8 cellular contexts compared by ENCODE assay signal in the genomic region with DNA sequence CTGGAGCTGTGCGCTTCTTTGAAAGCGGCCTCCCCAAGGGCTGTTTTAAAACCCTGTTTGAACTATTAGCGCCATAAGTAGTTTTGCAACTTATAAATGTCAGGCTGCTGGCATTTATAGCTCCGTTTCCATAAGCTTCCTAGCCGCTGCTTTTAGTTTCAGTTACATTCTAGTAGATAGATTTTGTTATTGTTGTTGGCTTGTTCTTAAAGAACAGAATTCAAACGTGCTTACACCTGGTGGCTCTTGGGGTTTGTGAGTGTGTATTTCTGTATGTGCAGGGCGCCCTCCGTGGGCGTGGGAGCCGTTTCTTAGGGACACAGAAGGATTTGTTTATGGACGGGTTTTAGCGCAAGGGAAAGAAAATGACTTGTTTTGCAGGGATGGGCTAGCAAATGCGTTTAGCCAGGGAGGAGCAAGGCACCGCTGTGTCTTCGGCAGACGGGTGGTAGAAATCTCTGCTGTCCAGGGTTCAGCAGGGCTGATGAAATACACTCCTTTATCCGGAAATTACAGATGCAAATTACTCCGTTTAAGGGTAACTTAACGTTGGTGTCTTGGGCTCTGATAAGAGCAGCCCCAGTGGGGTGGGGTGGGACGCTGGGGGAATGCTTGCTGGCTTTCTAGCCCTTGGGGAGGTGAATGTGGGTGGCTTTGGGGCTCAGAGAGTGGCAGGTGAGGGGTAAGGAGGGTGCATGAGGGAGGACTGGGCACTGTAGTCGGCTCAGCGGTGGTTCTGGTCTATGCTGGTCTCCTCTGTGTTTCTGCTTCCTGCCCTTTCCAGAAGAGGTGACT. TPM values are rescaled to one million over a fixed set of nuclear protein-coding genes. Genes with fewer than 3 reads are reported as not detected.
DNase-seq lines count a peak whose midpoint lies in the region; ATAC-seq and TF ChIP-seq lines count a peak whose summit lies in the region.

No MANE protein-coding gene starts in this region.

- H3K9me3 ChIP-seq in breast epithelium (no peaks in the 10 kb centered on the region), lung (ENCODE audit: control insufficient read depth in 2 of 2, insufficient read depth in 1 of 2, low read length in 1 of 2) (no peaks in the 10 kb centered on the region)

- H3K27me3 Mint-ChIP-seq in activated CD8-positive, alpha-beta memory T cell treated with anti-CD3 and anti-CD28 coated beads, Interleukin-2, amount 10 ng/mL, durations not matched to agents 7 days and 5 days, result peaks cover 87% of the 10 kb centered on the region

- H3K4me1 Mint-ChIP-seq in activated CD8-positive, alpha-beta memory T cell treated with anti-CD3 and anti-CD28 coated beads, Interleukin-2, amount 10 ng/mL, durations not matched to agents 7 days and 5 days, result peaks cover 12% of the 10 kb centered on the region

- no peak for ATAC-seq in activated CD8-positive, alpha-beta memory T cell treated with anti-CD3 and anti-CD28 coated beads, Interleukin-2, amount 10 ng/mL, durations not matched to agents 7 days and 5 days
- ATAC-seq in lung (ENCODE audit: insufficient read depth, low FRiP score), result no peak

- H3K36me3 ChIP-seq in breast epithelium (no peaks in the 10 kb centered on the region), lung (ENCODE audit: control insufficient read depth in 2 of 2, insufficient read depth in 2 of 2, low read length in 2 of 2) (no peaks in the 10 kb centered on the region), urinary bladder (ENCODE audit: insufficient read depth) (no peaks in the 10 kb centered on the region)

- H3K4me1 ChIP-seq in breast epithelium, result no peaks in the 10 kb centered on the region
- peaks cover 0 to 11% of the 10 kb centered on the region in 2 donors for H3K4me1 ChIP-seq in lung (ENCODE audit: control insufficient read depth in 2 of 2, insufficient read depth in 2 of 2, low read length in 2 of 2)
- no peaks in the 10 kb centered on the region for H3K4me1 ChIP-seq in urinary bladder (ENCODE audit: insufficient read depth)

- H3K4me3 ChIP-seq in breast epithelium (peak overlapping the region; percentile 50 to 67 (median 51)), lung (peak overlapping the region; percentile 16), urinary bladder (ENCODE audit: low read depth, low read length) (peak overlapping the region; percentile 37)

- no peak overlapping the region for H3K27ac ChIP-seq in breast epithelium
- H3K27ac ChIP-seq in lung (ENCODE audit: low read depth in 1 of 2, low read length in 1 of 2), result no peak overlapping the region
- no peak overlapping the region for H3K27ac ChIP-seq in urinary bladder (ENCODE audit: low read depth)

- peak overlapping the region; percentile 71 for H3K4me3 Mint-ChIP-seq in activated CD8-positive, alpha-beta memory T cell treated with anti-CD3 and anti-CD28 coated beads, Interleukin-2, amount 10 ng/mL, durations not matched to agents 7 days and 5 days

- intact Hi-C loops in breast epithelium (cut with DNase I; ENCODE audit: low total_unique reads), result no loop called here

- H3K27ac Mint-ChIP-seq in activated CD8-positive, alpha-beta memory T cell treated with anti-CD3 and anti-CD28 coated beads, Interleukin-2, amount 10 ng/mL, durations not matched to agents 7 days and 5 days, result peak overlapping the region; percentile 13

- no peaks in the 10 kb centered on the region for H3K9me3 Mint-ChIP-seq in activated CD8-positive, alpha-beta memory T cell treated with anti-CD3 and anti-CD28 coated beads, Interleukin-2, amount 10 ng/mL, durations not matched to agents 7 days and 5 days (ENCODE audit: low read depth)

- TF ChIP-seq CTCF in breast epithelium (IDR thresholded peaks at IDR 0.05) (no peak), lung (IDR thresholded peaks at IDR 0.05; ENCODE audit: control extremely low read depth, extremely low read depth) (no peak)

- CTCF ChIA-PET in activated CD8-positive, alpha-beta memory T cell treated with anti-CD3 and anti-CD28 coated beads, Interleukin-2, amount 10 ng/mL, durations not matched to agents 7 days and 5 days (lab: Charles Lee), result interaction anchor here (1.0 to 1.3 kb wide), 6 partner anchors 11 to 173 kb away, joined by 3 to 6 read pairs (median 4); no protein-coding TSS in a partner anchor

- DNase-seq in activated CD8-positive, alpha-beta memory T cell treated with anti-CD3 and anti-CD28 coated beads, Interleukin-2, amount 10 ng/mL, durations not matched to agents 7 days and 5 days, result no peak
- DNase-seq in activated CD8-positive, alpha-beta memory T cell treated with anti-CD3 and anti-CD28 coated beads, Interleukin-2, amount 50 U/mL, for 48 hours, result no peak
- DNase-seq in Kasumi-1 (lab: John Stamatoyannopoulos, UW) (peak; percentile 26 to 30), breast epithelium (ENCODE audit: low spot score in 2 of 2) (no peak), lung (ENCODE audit: low spot score) (no peak), T1000 (lab: John Stamatoyannopoulos, UW) (no peak)
- no peak for DNase-seq in stimulated activated CD8-positive, alpha-beta memory T cell treated with anti-CD3 and anti-CD28 coated beads, Interleukin-4, amount 100 ng/mL, for 48 hours

- WGBS in lung, 2 donors, result 6 to 7% methylated on average over 22 of the region's 22 CpGs
- WGBS in urinary bladder, result 5% methylated on average over 22 of the region's 22 CpGs

- no peak for TF ChIP-seq POLR2A in breast epithelium (IDR thresholded peaks at IDR 0.05)

- H3K27me3 ChIP-seq in breast epithelium, result peaks cover 0 to 57% of the 10 kb centered on the region in 2 donors
- H3K27me3 ChIP-seq in lung (ENCODE audit: control insufficient read depth, insufficient read depth), result peaks cover 3% of the 10 kb centered on the region

- no peaks in the 10 kb centered on the region for H3K36me3 Mint-ChIP-seq in activated CD8-positive, alpha-beta memory T cell treated with anti-CD3 and anti-CD28 coated beads, Interleukin-2, amount 10 ng/mL, durations not matched to agents 7 days and 5 days

RNA-seq across cellular contexts. Expression of a gene that starts 0.7 kb away (rescaled TPM):
- total RNA-seq in activated CD8-positive, alpha-beta memory T cell treated with anti-CD3 and anti-CD28 coated beads, Interleukin-2, amount 10 ng/mL, durations not matched to agents 7 days and 5 days, result not detected
- total RNA-seq in breast epithelium (1 to 10 TPM in 2 of 3 donors, under 1 TPM in 1; 0.44 to 4.9 (median 2.2) TPM), lung (1 to 10 TPM; 1.6 to 2.8 TPM), urinary bladder (4.5 TPM)
- polyA plus RNA-seq in lung (under 1 TPM; 0.12 to 0.24 TPM), urinary bladder (1.2 TPM)

Comparison
In these comparisons a context has a peak if more than half of its experiments do, and no peak if none do; other contexts are left out.
1. DNase-seq: peak in Kasumi-1 (2 of 2); none in activated CD8-positive, alpha-beta memory T cell treated with anti-CD3 and anti-CD28 coated beads, Interleukin-2, amount 10 ng/mL, durations not matched to agents 7 days and 5 days (single experiment), activated CD8-positive, alpha-beta memory T cell treated with anti-CD3 and anti-CD28 coated beads, Interleukin-2, amount 50 U/mL, for 48 hours (single experiment), breast epithelium (0 of 2), lung (single experiment), T1000 (single experiment) and stimulated activated CD8-positive, alpha-beta memory T cell treated with anti-CD3 and anti-CD28 coated beads, Interleukin-4, amount 100 ng/mL, for 48 hours (single experiment).
2. Peak in every context shown above with its lines, with median percentiles within 50 percentile points of each other: H3K4me3 ChIP-seq.